ENCODE assay signal across 24 cellular contexts in the genomic region with DNA sequence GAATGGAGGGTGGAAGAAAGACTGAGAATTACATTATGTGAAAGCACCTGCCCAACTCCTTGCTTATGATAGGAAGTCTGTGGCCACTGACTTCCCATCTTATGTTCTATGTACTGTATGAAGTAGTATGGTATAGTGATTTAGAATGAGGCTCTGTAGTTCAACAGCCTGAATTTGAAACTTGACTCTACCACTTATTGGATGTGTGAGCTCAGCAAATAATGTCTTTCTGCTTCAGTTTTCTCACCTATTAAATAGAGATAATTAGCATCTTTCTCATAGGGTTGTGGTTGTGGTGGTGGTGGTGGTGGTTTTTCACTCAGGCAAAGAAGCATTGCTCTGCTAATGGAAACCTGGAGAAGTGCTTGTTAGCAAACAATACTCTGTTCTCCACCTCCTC.
"Had no signal": no experiment of that assay in that cellular context is flagged by ENCODE, and none has a peak within 500 bp of the region (broad histone marks: within the 10 kb centered on the region; RNA-seq: fewer than 3 reads in every experiment).

No MANE protein-coding gene starts in this region.

- H3K27me3 ChIP-seq: esophagus muscularis mucosa, foreskin keratinocyte, heart right ventricle, ovary, stomach, thyroid gland, upper lobe of left lung, vagina had no signal

- H3K27ac Mint-ChIP-seq: activated CD4-positive, alpha-beta T cell treated with anti-CD3 and anti-CD28 coated beads for 36 hours; activated naive CD4-positive, alpha-beta T cell treated with anti-CD3 and anti-CD28 coated beads, Interleukin-2, amount 10 ng/mL, durations not matched to agents 7 days and 5 days; naive thymus-derived CD4-positive, alpha-beta T cell; progenitor cell of endocrine pancreas; stimulated activated naive B cell treated with anti-CD40 and anti-IgM and Interleukin-4, amounts not matched to agents 10 μg/mL and 1 μg/mL and 100 μg/mL, for 72 hours had no signal

- H3K4me3 ChIP-seq: esophagus muscularis mucosa, heart right ventricle, ovary, skin epidermis, stomach, thyroid gland, upper lobe of left lung, vagina had no signal

- H3K27ac ChIP-seq: esophagus muscularis mucosa, foreskin keratinocyte, heart right ventricle, ovary, skin epidermis, stomach, thyroid gland, upper lobe of left lung, vagina had no signal

- H3K27me3 Mint-ChIP-seq: activated CD4-positive, alpha-beta T cell treated with anti-CD3 and anti-CD28 coated beads for 36 hours; activated naive CD4-positive, alpha-beta T cell treated with anti-CD3 and anti-CD28 coated beads, Interleukin-2, amount 10 ng/mL, durations not matched to agents 7 days and 5 days; naive thymus-derived CD4-positive, alpha-beta T cell; progenitor cell of endocrine pancreas; stimulated activated naive B cell treated with anti-CD40 and anti-IgM and Interleukin-4, amounts not matched to agents 10 μg/mL and 1 μg/mL and 100 μg/mL, for 72 hours had no signal

- H3K4me3 Mint-ChIP-seq: activated CD4-positive, alpha-beta T cell treated with anti-CD3 and anti-CD28 coated beads for 36 hours; activated naive CD4-positive, alpha-beta T cell treated with anti-CD3 and anti-CD28 coated beads, Interleukin-2, amount 10 ng/mL, durations not matched to agents 7 days and 5 days; naive thymus-derived CD4-positive, alpha-beta T cell; stimulated activated naive B cell treated with anti-CD40 and anti-IgM and Interleukin-4, amounts not matched to agents 10 μg/mL and 1 μg/mL and 100 μg/mL, for 72 hours had no signal

- ATAC-seq: activated CD4-positive, alpha-beta T cell treated with anti-CD3 and anti-CD28 coated beads for 36 hours; foreskin keratinocyte; heart right ventricle; naive thymus-derived CD4-positive, alpha-beta T cell; sciatic nerve; stimulated activated naive B cell treated with anti-CD40 and anti-IgM and Interleukin-4, amounts not matched to agents 10 μg/mL and 1 μg/mL and 100 μg/mL, for 72 hours had no signal

- H3K36me3 ChIP-seq: esophagus muscularis mucosa, heart right ventricle, ovary, stomach, thyroid gland, upper lobe of left lung, vagina had no signal

- H3K9me3 ChIP-seq: esophagus muscularis mucosa, ovary, stomach, thyroid gland, upper lobe of left lung, vagina had no signal

- H3K4me1 Mint-ChIP-seq: activated CD4-positive, alpha-beta T cell treated with anti-CD3 and anti-CD28 coated beads for 36 hours; activated naive CD4-positive, alpha-beta T cell treated with anti-CD3 and anti-CD28 coated beads, Interleukin-2, amount 10 ng/mL, durations not matched to agents 7 days and 5 days had no signal

- H3K4me1 ChIP-seq: esophagus muscularis mucosa, foreskin keratinocyte, heart right ventricle, stomach, thyroid gland, vagina had no signal

- DNase-seq: activated CD4-positive, alpha-beta T cell treated with anti-CD3 and anti-CD28 coated beads for 36 hours; activated CD4-positive, CD25-positive, alpha-beta regulatory T cell; activated CD8-positive, alpha-beta memory T cell treated with anti-CD3 and anti-CD28 coated beads for 24 hours; activated gamma-delta T cell; activated naive CD4-positive, alpha-beta T cell treated with anti-CD3 and anti-CD28 coated beads, Interleukin-2, amount 10 ng/mL, durations not matched to agents 7 days and 5 days; activated T-cell treated with anti-CD3 and anti-CD28 coated beads, Interleukin-2, amount 50 U/mL, for 1 hour; amniotic stem cell; foreskin keratinocyte; heart right ventricle; midbrain; naive thymus-derived CD4-positive, alpha-beta T cell; ovary; retina; stimulated activated CD4-positive, alpha-beta T cell treated with anti-CD3 and anti-CD28 coated beads, Interleukin-1b, Interleukin-23, amount 100 ng/mL, for 48 hours; stimulated activated CD4-positive, alpha-beta T cell treated with anti-CD3 and anti-CD28 coated beads, Interleukin-4, amount 100 ng/mL, for 4 hours; stimulated activated naive B cell treated with anti-CD40 and anti-IgM and Interleukin-4, amounts not matched to agents 10 μg/mL and 1 μg/mL and 100 μg/mL, for 72 hours; stomach; thyroid gland; upper lobe of left lung had no signal
